ENCODE assay signal across 8 cellular contexts in the genomic region with DNA sequence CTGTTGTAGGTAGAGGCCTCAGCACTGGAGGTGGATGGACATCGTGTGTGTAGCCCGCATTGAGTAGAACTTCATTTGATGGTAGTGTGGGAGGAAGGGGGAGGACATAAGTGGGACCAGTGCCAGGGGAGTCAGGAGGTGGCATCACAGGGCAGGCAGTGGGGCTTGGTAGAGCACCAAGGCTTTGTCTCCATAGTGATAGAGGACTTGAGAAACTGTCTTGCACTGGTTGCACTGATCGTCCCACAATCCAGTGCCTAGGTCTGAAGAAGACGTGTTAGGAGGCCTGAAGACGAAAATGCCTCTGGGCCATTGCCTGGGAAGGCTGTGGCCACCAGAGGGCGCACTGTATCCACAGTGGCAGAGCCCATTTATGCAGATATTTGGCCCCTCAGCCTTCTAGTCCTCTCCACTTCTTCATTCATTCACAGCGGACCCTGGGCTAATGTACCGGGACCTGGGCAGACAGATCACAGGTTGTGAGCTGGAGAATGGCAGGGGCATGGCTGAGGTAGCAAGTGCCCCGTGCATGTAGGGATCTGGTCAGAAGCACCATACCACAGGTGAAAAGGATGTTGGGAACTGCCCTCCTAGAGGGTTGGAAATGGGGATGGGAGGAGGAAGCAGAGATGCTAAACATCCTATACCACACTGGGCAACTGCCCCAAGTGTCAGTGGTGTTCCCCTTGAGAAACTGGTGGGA.
DNase-seq lines count a peak whose midpoint lies in the region; ATAC-seq, FAIRE-seq and TF ChIP-seq lines count a peak whose summit lies in the region.

No MANE protein-coding gene starts in this region.

- peaks cover 14% of the 10 kb centered on the region for H4K20me1 ChIP-seq in astrocyte (ENCODE audit: insufficient read depth, low read length)

- H3K9ac ChIP-seq in astrocyte (ENCODE audit: low read length), result no peak overlapping the region

- H3K27ac ChIP-seq in astrocyte (ENCODE audit: low read depth, low read length) (no peak overlapping the region), gastrocnemius medialis (peak overlapping the region; percentile 62 to 79 (median 74))

- intact Hi-C loops in gastrocnemius medialis (cut with DNase I; ENCODE audit: low total_unique reads), result loop anchor here (1.0 to 5.0 kb wide), 3 partner anchors 95 to 186 kb away; a partner anchor contains a TSS

- H3K4me1 ChIP-seq in astrocyte (ENCODE audit: insufficient read depth, low read length) (no peaks in the 10 kb centered on the region), gastrocnemius medialis (peaks cover 39 to 52% of the 10 kb centered on the region in 2 donors)

- no peaks in the 10 kb centered on the region for H3K27me3 Mint-ChIP-seq in astrocyte (ENCODE audit: low read depth, unreplicated experiment)

- DNase-seq in AG09319 (ENCODE audit: extremely low read depth, low read depth) (peak; percentile 55), NCI-H2029 treated with DMSO at 0.1 percent for 48 hours (lab: John Stamatoyannopoulos, UW) (peak; percentile 95), T1000 (lab: John Stamatoyannopoulos, UW) (peak; percentile 76), astrocyte (ENCODE audit: low read depth) (peak; percentile 46), hepatic stellate cell (ENCODE audit: low spot score) (peak; percentile 84), gastrocnemius medialis (peak; percentile 62 to 85)

- H3K4me3 Mint-ChIP-seq in astrocyte (ENCODE audit: unreplicated experiment), result no peak overlapping the region

- peak overlapping the region; percentile 7 for H2AFZ ChIP-seq in astrocyte (ENCODE audit: low read depth, low read length)

- H3K9me3 ChIP-seq in astrocyte (ENCODE audit: insufficient read depth, low read depth, low read length) (no peaks in the 10 kb centered on the region), gastrocnemius medialis (no peaks in the 10 kb centered on the region)

- no peak overlapping the region for H3K4me2 ChIP-seq in astrocyte (ENCODE audit: low read length)

- no peaks in the 10 kb centered on the region for H3K27me3 ChIP-seq in astrocyte (ENCODE audit: insufficient read depth, low read length)
- no peaks in the 10 kb centered on the region for H3K27me3 ChIP-seq in gastrocnemius medialis

- peak; percentile 96 for TF ChIP-seq CTCF in AG09319 (IDR thresholded peaks at IDR 0.05; ENCODE audit: low read depth, low read length)
- peak; percentile 98 for TF ChIP-seq CTCF in astrocyte (IDR thresholded peaks at IDR 0.05; ENCODE audit: insufficient read depth, low read depth, low read length)
- peak; percentile 95 to 97 (median 97) for TF ChIP-seq CTCF in gastrocnemius medialis (IDR thresholded peaks at IDR 0.05 in 4 of 5, conservative IDR thresholded peaks at IDR 0.05 in 1 of 5)

- peaks cover 16% of the 10 kb centered on the region for H3K4me1 Mint-ChIP-seq in astrocyte (ENCODE audit: low read depth, unreplicated experiment)

- H3K4me3 ChIP-seq in astrocyte (ENCODE audit: insufficient read depth, low read depth, low read length) (no peak overlapping the region), gastrocnemius medialis (no peak overlapping the region)

- H3K36me3 Mint-ChIP-seq in astrocyte (ENCODE audit: low read depth, unreplicated experiment), result peaks cover 11% of the 10 kb centered on the region

- H3K79me2 ChIP-seq in astrocyte (ENCODE audit: insufficient read depth, low read length), result no peaks in the 10 kb centered on the region

- H3K9me3 Mint-ChIP-seq in astrocyte (ENCODE audit: unreplicated experiment), result no peaks in the 10 kb centered on the region

- in situ Hi-C loops in gastrocnemius medialis (cut with MboI; ENCODE audit: low sequenced_read_pairs in 4 of 4), result loop anchor here (5.0 to 10.0 kb wide), 3 partner anchors 140 to 188 kb away; a partner anchor contains a TSS

- ATAC-seq in GM19372 (IDR thresholded peaks at IDR 0.05; ENCODE audit: low read depth, unreplicated experiment) (peak; percentile 62), gastrocnemius medialis (peak; percentile 60 to 63), GM21737 (IDR thresholded peaks at IDR 0.05; ENCODE audit: unreplicated experiment) (no peak)

- no peak overlapping the region for H3K27ac Mint-ChIP-seq in astrocyte (ENCODE audit: unreplicated experiment)

- FAIRE-seq in astrocyte (lab: Jason Lieb, UNC), result no peak

- TF ChIP-seq POLR2A in gastrocnemius medialis (IDR thresholded peaks at IDR 0.05), result no peak

- peaks cover 4% of the 10 kb centered on the region for H3K36me3 ChIP-seq in astrocyte (ENCODE audit: insufficient read depth, low read length)
- H3K36me3 ChIP-seq in gastrocnemius medialis, result peaks cover 0 to 39% of the 10 kb centered on the region in 2 donors
